Comparison of ENCODE assay signal across 8 cellular contexts in genomic region chrX:155966876-155967275, GRCh38. TPM values are rescaled to one million over a fixed set of nuclear protein-coding genes. Genes with fewer than 3 reads are reported as not detected.
DNase-seq lines count a peak whose midpoint lies in the region; ATAC-seq and TF ChIP-seq lines count a peak whose summit lies in the region.

No MANE protein-coding gene starts in this region.

- no peaks in the 10 kb centered on the region for H3K9me2 ChIP-seq in GM23338 (ENCODE audit: insufficient read depth)

- DNase-seq in Daoy (ENCODE audit: low read depth) (peak; percentile 22), GM23338 (ENCODE audit: low spot score) (peak; percentile 72), NCI-H526 treated with DMSO at 0.1 percent for 48 hours (lab: John Stamatoyannopoulos, UW) (peak; percentile 73), lung microvascular endothelial cell (ENCODE audit: low read depth in 2 of 2) (peak; percentile 14 to 55), posterior vena cava (ENCODE audit: low spot score) (no peak), GM03348 (ENCODE audit: low spot score) (no peak)
- peak; percentile 24 to 46 for DNase-seq in activated T-cell treated with anti-CD3 and anti-CD28 coated beads, Interleukin-2, amount 50 U/mL, for 72 hours

- no peaks in the 10 kb centered on the region for H3K4me1 ChIP-seq in GM23338 (ENCODE audit: insufficient read depth)

- peaks cover 5% of the 10 kb centered on the region for H3K27me3 Mint-ChIP-seq in GM23338 (ENCODE audit: insufficient read depth, low read depth, poor library complexity)
- peaks cover 42% of the 10 kb centered on the region for H3K27me3 Mint-ChIP-seq in activated T-cell treated with anti-CD3 and anti-CD28 coated beads, Interleukin-2, amount 50 U/mL, for 72 hours (ENCODE audit: low read depth)

- no peak overlapping the region for H3K4me2 ChIP-seq in GM23338

- ATAC-seq in GM23338 = peak; percentile 83
- peak; percentile 76 to 83 for ATAC-seq in activated T-cell treated with anti-CD3 and anti-CD28 coated beads, Interleukin-2, amount 50 U/mL, for 72 hours (replicated peaks in 1 of 2)
- no peak for ATAC-seq in activated CD4-positive, CD25-positive, alpha-beta regulatory T cell treated with anti-CD3 and anti-CD28 coated beads, Interleukin-2, amount 50 U/mL, for 24 hours

- no peaks in the 10 kb centered on the region for H3K4me1 Mint-ChIP-seq in GM23338
- peaks cover 10% of the 10 kb centered on the region for H3K4me1 Mint-ChIP-seq in activated T-cell treated with anti-CD3 and anti-CD28 coated beads, Interleukin-2, amount 50 U/mL, for 72 hours (ENCODE audit: low read depth)

- no peaks in the 10 kb centered on the region; the same call in 1 of the 2 replicates for H3K36me3 ChIP-seq in GM23338 (ENCODE audit: insufficient read depth)

- H3K27ac ChIP-seq in GM23338 (ENCODE audit: low read depth) = no peak overlapping the region

- no peak overlapping the region for H3K27ac Mint-ChIP-seq in GM23338
- H3K27ac Mint-ChIP-seq in activated T-cell treated with anti-CD3 and anti-CD28 coated beads, Interleukin-2, amount 50 U/mL, for 72 hours = no peak overlapping the region

- no peak overlapping the region for H2AFZ ChIP-seq in GM23338

- no peaks in the 10 kb centered on the region for H3K27me3 ChIP-seq in GM23338 (ENCODE audit: insufficient read depth)

- TF ChIP-seq CTCF in GM23338 (conservative IDR thresholded peaks at IDR 0.05; ENCODE audit: low read depth in 2 of 2) = peak; percentile 74 to 94

- H3F3A ChIP-seq in GM23338 (replicated peaks; ENCODE audit: low read depth) = no peaks in the 10 kb centered on the region

- H4K20me1 ChIP-seq in GM23338 (replicated peaks; ENCODE audit: insufficient read depth) = no peaks in the 10 kb centered on the region

- H3K9me3 Mint-ChIP-seq in GM23338 = peaks cover 93% of the 10 kb centered on the region
- peaks cover 9 to 14% of the 10 kb centered on the region in 2 donors for H3K9me3 Mint-ChIP-seq in activated T-cell treated with anti-CD3 and anti-CD28 coated beads, Interleukin-2, amount 50 U/mL, for 72 hours

- H3K4me3 ChIP-seq in GM23338 = no peak overlapping the region

- H3K79me2 ChIP-seq in GM23338 (replicated peaks; ENCODE audit: insufficient read depth) = no peaks in the 10 kb centered on the region

- intact Hi-C loops in posterior vena cava (cut with DNase I) = no loop called here

- no peak overlapping the region for H3K4me3 Mint-ChIP-seq in GM23338
- no peak overlapping the region for H3K4me3 Mint-ChIP-seq in activated T-cell treated with anti-CD3 and anti-CD28 coated beads, Interleukin-2, amount 50 U/mL, for 72 hours

- H3K36me3 Mint-ChIP-seq in GM23338 (ENCODE audit: low read depth) = peaks cover 25% of the 10 kb centered on the region; the same call in 2 of the 3 replicates
- peaks cover 6 to 7% of the 10 kb centered on the region in 2 donors for H3K36me3 Mint-ChIP-seq in activated T-cell treated with anti-CD3 and anti-CD28 coated beads, Interleukin-2, amount 50 U/mL, for 72 hours (ENCODE audit: insufficient read depth in 2 of 2)

TF ChIP-seq in GM23338, 12 proteins besides CTCF, POLR2A, EP300 and RAD21:
- TF ChIP-seq, protein P1, sequence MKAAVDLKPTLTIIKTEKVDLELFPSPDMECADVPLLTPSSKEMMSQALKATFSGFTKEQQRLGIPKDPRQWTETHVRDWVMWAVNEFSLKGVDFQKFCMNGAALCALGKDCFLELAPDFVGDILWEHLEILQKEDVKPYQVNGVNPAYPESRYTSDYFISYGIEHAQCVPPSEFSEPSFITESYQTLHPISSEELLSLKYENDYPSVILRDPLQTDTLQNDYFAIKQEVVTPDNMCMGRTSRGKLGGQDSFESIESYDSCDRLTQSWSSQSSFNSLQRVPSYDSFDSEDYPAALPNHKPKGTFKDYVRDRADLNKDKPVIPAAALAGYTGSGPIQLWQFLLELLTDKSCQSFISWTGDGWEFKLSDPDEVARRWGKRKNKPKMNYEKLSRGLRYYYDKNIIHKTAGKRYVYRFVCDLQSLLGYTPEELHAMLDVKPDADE (IDR thresholded peaks at IDR 0.05) = no peak
- TF ChIP-seq CREB1 (CRISPR knock-in tag; IDR thresholded peaks at IDR 0.05; ENCODE audit: low read depth) (no peak), EZH2phosphoT487 (IDR thresholded peaks at IDR 0.05; ENCODE audit: unreplicated experiment) (no peak), POLR2AphosphoS5 (IDR thresholded peaks at IDR 0.05; ENCODE audit: low read depth) (no peak), JUNB (IDR thresholded peaks at IDR 0.05; ENCODE audit: unreplicated experiment) (no peak), ZNF114 (CRISPR knock-in tag; IDR thresholded peaks at IDR 0.05) (no peak)
- TF ChIP-seq, protein P2, sequence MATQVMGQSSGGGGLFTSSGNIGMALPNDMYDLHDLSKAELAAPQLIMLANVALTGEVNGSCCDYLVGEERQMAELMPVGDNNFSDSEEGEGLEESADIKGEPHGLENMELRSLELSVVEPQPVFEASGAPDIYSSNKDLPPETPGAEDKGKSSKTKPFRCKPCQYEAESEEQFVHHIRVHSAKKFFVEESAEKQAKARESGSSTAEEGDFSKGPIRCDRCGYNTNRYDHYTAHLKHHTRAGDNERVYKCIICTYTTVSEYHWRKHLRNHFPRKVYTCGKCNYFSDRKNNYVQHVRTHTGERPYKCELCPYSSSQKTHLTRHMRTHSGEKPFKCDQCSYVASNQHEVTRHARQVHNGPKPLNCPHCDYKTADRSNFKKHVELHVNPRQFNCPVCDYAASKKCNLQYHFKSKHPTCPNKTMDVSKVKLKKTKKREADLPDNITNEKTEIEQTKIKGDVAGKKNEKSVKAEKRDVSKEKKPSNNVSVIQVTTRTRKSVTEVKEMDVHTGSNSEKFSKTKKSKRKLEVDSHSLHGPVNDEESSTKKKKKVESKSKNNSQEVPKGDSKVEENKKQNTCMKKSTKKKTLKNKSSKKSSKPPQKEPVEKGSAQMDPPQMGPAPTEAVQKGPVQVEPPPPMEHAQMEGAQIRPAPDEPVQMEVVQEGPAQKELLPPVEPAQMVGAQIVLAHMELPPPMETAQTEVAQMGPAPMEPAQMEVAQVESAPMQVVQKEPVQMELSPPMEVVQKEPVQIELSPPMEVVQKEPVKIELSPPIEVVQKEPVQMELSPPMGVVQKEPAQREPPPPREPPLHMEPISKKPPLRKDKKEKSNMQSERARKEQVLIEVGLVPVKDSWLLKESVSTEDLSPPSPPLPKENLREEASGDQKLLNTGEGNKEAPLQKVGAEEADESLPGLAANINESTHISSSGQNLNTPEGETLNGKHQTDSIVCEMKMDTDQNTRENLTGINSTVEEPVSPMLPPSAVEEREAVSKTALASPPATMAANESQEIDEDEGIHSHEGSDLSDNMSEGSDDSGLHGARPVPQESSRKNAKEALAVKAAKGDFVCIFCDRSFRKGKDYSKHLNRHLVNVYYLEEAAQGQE (IDR thresholded peaks at IDR 0.05; ENCODE audit: unreplicated experiment) = no peak
TF ChIP-seq in GM23338: peak in this region for 0.

RNA-seq across cellular contexts. Expression of gene IL9R, which starts 30.6 kb away (rescaled TPM):
- not detected in 2 replicates for total RNA-seq in Daoy (2014; rRNA removed; shearing (Covaris generic))
- 0.31 and 1.6 TPM in 2 replicates for total RNA-seq in GM23338 (2014; rRNA removed; shearing (Covaris generic))
- polyA plus RNA-seq in GM23338 (2016; fragmentation: Nextera tagmentation; extraction: Ambion mirVana) = 0.21 and 0.39 TPM in 2 replicates
- 1 to 10 TPM; 5.2 to 9.8 TPM for total RNA-seq in activated T-cell treated with anti-CD3 and anti-CD28 coated beads, Interleukin-2, amount 50 U/mL, for 72 hours
- total RNA-seq in lung microvascular endothelial cell (not detected in 2 replicates), posterior vena cava (under 1 TPM in 1 of 2 donors, not detected in 1; 0.83 TPM)

Comparison
In these comparisons a context has a peak if more than half of its experiments do, and no peak if none do; other contexts are left out.
1. DNase-seq: peak in Daoy (single experiment), GM23338 (single experiment), NCI-H526 treated with DMSO at 0.1 percent for 48 hours (single experiment), activated T-cell treated with anti-CD3 and anti-CD28 coated beads, Interleukin-2, amount 50 U/mL, for 72 hours (2 of 2) and lung microvascular endothelial cell (2 of 2); none in posterior vena cava (single experiment) and GM03348 (single experiment).
2. ATAC-seq: peak in GM23338 (single experiment) and activated T-cell treated with anti-CD3 and anti-CD28 coated beads, Interleukin-2, amount 50 U/mL, for 72 hours (2 of 2); none in activated CD4-positive, CD25-positive, alpha-beta regulatory T cell treated with anti-CD3 and anti-CD28 coated beads, Interleukin-2, amount 50 U/mL, for 24 hours (0 of 2).